ENCODE assay signal across 9 cellular contexts in genomic region chr7:23234569-23235296, GRCh38. TPM values are rescaled to one million over a fixed set of nuclear protein-coding genes. Genes with fewer than 3 reads are reported as not detected.
DNase-seq lines count a peak whose midpoint lies in the region; ATAC-seq and TF ChIP-seq lines count a peak whose summit lies in the region.
"Had no signal": no experiment of that assay in that cellular context is flagged by ENCODE, and none has a peak within 500 bp of the region (broad histone marks: within the 10 kb centered on the region; RNA-seq: fewer than 3 reads in every experiment).

No MANE protein-coding gene starts in this region.

- peak overlapping the region; percentile 66 for H3K4me3 ChIP-seq in OCI-LY3 (ENCODE audit: low read length)
- peak overlapping the region in 2 of 4 donors; percentile 19 to 30 for H3K4me3 ChIP-seq in gastrocnemius medialis
- no peak overlapping the region for H3K4me3 ChIP-seq in naive thymus-derived CD4-positive, alpha-beta T cell (ENCODE audit: low read length)

- TF ChIP-seq CTCF in OCI-LY3 (IDR thresholded peaks at IDR 0.05; ENCODE audit: low read depth, low read length) (no peak), gastrocnemius medialis (IDR thresholded peaks at IDR 0.05 in 4 of 5, conservative IDR thresholded peaks at IDR 0.05 in 1 of 5) (no peak)

- no peak for TF ChIP-seq POLR2A in gastrocnemius medialis (IDR thresholded peaks at IDR 0.05)

- intact Hi-C loops in gastrocnemius medialis (cut with DNase I; ENCODE audit: low total_unique reads): no loop called here
- intact Hi-C loops in naive thymus-derived CD4-positive, alpha-beta T cell (cut with micrococcal nuclease): no loop called here

- H2AFZ ChIP-seq in OCI-LY3 (ENCODE audit: low read depth, low read length): peak overlapping the region; percentile 93

- in situ Hi-C loops in gastrocnemius medialis (cut with MboI; ENCODE audit: low sequenced_read_pairs in 4 of 4): no loop called here

- H3K4me1 ChIP-seq in OCI-LY3 (ENCODE audit: low read length) (peaks cover 14% of the 10 kb centered on the region), gastrocnemius medialis (peaks cover 6 to 10% of the 10 kb centered on the region in 2 donors)
- no peaks in the 10 kb centered on the region for H3K4me1 ChIP-seq in naive thymus-derived CD4-positive, alpha-beta T cell (ENCODE audit: control insufficient read depth in 2 of 2, insufficient read depth in 2 of 2, low read length in 2 of 2)

- H3K4me3 Mint-ChIP-seq in T-helper 2 cell treated with Interferon-gamma antibody and Interleukin-4, amounts not matched to agents 5 μg/mL and 100 μg/mL, for 36 hours: no peak overlapping the region
- H3K4me3 Mint-ChIP-seq in naive thymus-derived CD4-positive, alpha-beta T cell: no peak overlapping the region
- H3K4me3 Mint-ChIP-seq: natural killer cell treated with Interleukin-12 subunit alpha and Interleukin-12 subunit beta and Interleukin-15 and Interleukin-18, amount 100 ng/mL, for 72 hours had no signal

- no peak overlapping the region for H3K27ac Mint-ChIP-seq in T-helper 2 cell treated with Interferon-gamma antibody and Interleukin-4, amounts not matched to agents 5 μg/mL and 100 μg/mL, for 36 hours
- H3K27ac Mint-ChIP-seq in naive thymus-derived CD4-positive, alpha-beta T cell: peak overlapping the region in 1 of 9 donors; percentile 47
- H3K27ac Mint-ChIP-seq: natural killer cell treated with Interleukin-12 subunit alpha and Interleukin-12 subunit beta and Interleukin-15 and Interleukin-18, amount 100 ng/mL, for 72 hours had no signal

- POLR2A ChIA-PET in naive thymus-derived CD4-positive, alpha-beta T cell (lab: Charles Lee): no interaction called here

- no peaks in the 10 kb centered on the region for H4K20me1 ChIP-seq in OCI-LY3 (ENCODE audit: insufficient read depth, low read length)

- H3K9me3 Mint-ChIP-seq in T-helper 2 cell treated with Interferon-gamma antibody and Interleukin-4, amounts not matched to agents 5 μg/mL and 100 μg/mL, for 36 hours: no peaks in the 10 kb centered on the region
- H3K9me3 Mint-ChIP-seq in naive thymus-derived CD4-positive, alpha-beta T cell: no peaks in the 10 kb centered on the region
- H3K9me3 Mint-ChIP-seq: natural killer cell treated with Interleukin-12 subunit alpha and Interleukin-12 subunit beta and Interleukin-15 and Interleukin-18, amount 100 ng/mL, for 72 hours had no signal

- H3K27me3 Mint-ChIP-seq in T-helper 2 cell treated with Interferon-gamma antibody and Interleukin-4, amounts not matched to agents 5 μg/mL and 100 μg/mL, for 36 hours (ENCODE audit: low read depth): peaks cover 7% of the 10 kb centered on the region
- H3K27me3 Mint-ChIP-seq in naive thymus-derived CD4-positive, alpha-beta T cell: peaks cover 0 to 8% (median 0%) of the 10 kb centered on the region in 5 donors

- no peaks in the 10 kb centered on the region for H3K79me2 ChIP-seq in OCI-LY3 (ENCODE audit: low read length)

- no peaks in the 10 kb centered on the region for H3K9me3 ChIP-seq in OCI-LY3 (ENCODE audit: insufficient read depth, low read length)
- H3K9me3 ChIP-seq in gastrocnemius medialis: no peaks in the 10 kb centered on the region
- H3K9me3 ChIP-seq in naive thymus-derived CD4-positive, alpha-beta T cell (ENCODE audit: control insufficient read depth in 2 of 3, low read length in 3 of 3): no peaks in the 10 kb centered on the region

- CTCF ChIA-PET in naive thymus-derived CD4-positive, alpha-beta T cell (lab: Charles Lee): no interaction called here

- H3K4me2 ChIP-seq in OCI-LY3 (ENCODE audit: low read length): peak overlapping the region; percentile 96

- H3K27ac ChIP-seq in OCI-LY3 (ENCODE audit: low read length) (peak overlapping the region; percentile 34), gastrocnemius medialis (peak overlapping the region; percentile 1 to 32 (median 10))
- no peak overlapping the region for H3K27ac ChIP-seq in naive thymus-derived CD4-positive, alpha-beta T cell (ENCODE audit: low read depth, low read length)

- ATAC-seq in GM19025 (IDR thresholded peaks at IDR 0.05; ENCODE audit: low read depth, unreplicated experiment): peak; percentile 97
- ATAC-seq in HG02798 (IDR thresholded peaks at IDR 0.05; ENCODE audit: poor library complexity, unreplicated experiment): peak; percentile 98
- ATAC-seq in gastrocnemius medialis: peak; percentile 42 to 63
- ATAC-seq in naive thymus-derived CD4-positive, alpha-beta T cell: no peak
- ATAC-seq: natural killer cell treated with Interleukin-12 subunit alpha and Interleukin-12 subunit beta and Interleukin-15 and Interleukin-18, amount 100 ng/mL, for 72 hours had no signal

- H3K36me3 ChIP-seq in OCI-LY3 (replicated peaks; ENCODE audit: low read depth, low read length) (no peaks in the 10 kb centered on the region), gastrocnemius medialis (no peaks in the 10 kb centered on the region)
- no peaks in the 10 kb centered on the region for H3K36me3 ChIP-seq in naive thymus-derived CD4-positive, alpha-beta T cell (ENCODE audit: control insufficient read depth in 2 of 3, insufficient read depth in 3 of 3, low read length in 3 of 3)

- DNase-seq in gastrocnemius medialis: no peak
- DNase-seq in T-helper 2 cell treated with Interferon-gamma antibody and Interleukin-4, amounts not matched to agents 5 μg/mL and 100 μg/mL, for 36 hours (ENCODE audit: low spot score): no peak
- DNase-seq in D341Med (ENCODE audit: low spot score): no peak
- DNase-seq in naive thymus-derived CD4-positive, alpha-beta T cell: no peak
- DNase-seq: NCI-H69 had no signal

- H3K4me1 Mint-ChIP-seq in T-helper 2 cell treated with Interferon-gamma antibody and Interleukin-4, amounts not matched to agents 5 μg/mL and 100 μg/mL, for 36 hours (ENCODE audit: low read depth): peaks cover 2% of the 10 kb centered on the region
- H3K4me1 Mint-ChIP-seq in naive thymus-derived CD4-positive, alpha-beta T cell: peaks cover 0 to 6% (median 4%) of the 10 kb centered on the region in 7 donors

- H3K9ac ChIP-seq in OCI-LY3 (ENCODE audit: low read length): peak overlapping the region; percentile 36

- H3K27me3 ChIP-seq in OCI-LY3 (ENCODE audit: low read depth, low read length): no peaks in the 10 kb centered on the region
- no peaks in the 10 kb centered on the region for H3K27me3 ChIP-seq in gastrocnemius medialis
- no peaks in the 10 kb centered on the region for H3K27me3 ChIP-seq in naive thymus-derived CD4-positive, alpha-beta T cell (ENCODE audit: control insufficient read depth in 2 of 2, insufficient read depth in 2 of 2, low read length in 2 of 2)

- H3K36me3 Mint-ChIP-seq in T-helper 2 cell treated with Interferon-gamma antibody and Interleukin-4, amounts not matched to agents 5 μg/mL and 100 μg/mL, for 36 hours (ENCODE audit: low read depth): no peaks in the 10 kb centered on the region
- H3K36me3 Mint-ChIP-seq in naive thymus-derived CD4-positive, alpha-beta T cell: no peaks in the 10 kb centered on the region
- H3K36me3 Mint-ChIP-seq: natural killer cell treated with Interleukin-12 subunit alpha and Interleukin-12 subunit beta and Interleukin-15 and Interleukin-18, amount 100 ng/mL, for 72 hours had no signal

RNA-seq across cellular contexts. Expression of gene GPNMB, which starts 11.8 kb away (rescaled TPM):
- 10 to 100 TPM; 14.7 to 32.1 (median 17.3) TPM for total RNA-seq in gastrocnemius medialis
- total RNA-seq in naive thymus-derived CD4-positive, alpha-beta T cell: 10 to 100 TPM in 2 of 5 experiments, under 1 TPM in 2, not detected in 1; 0.56 to 30.5 (median 15.4) TPM
- not detected for polyA plus RNA-seq in naive thymus-derived CD4-positive, alpha-beta T cell
- total RNA-seq: natural killer cell treated with Interleukin-12 subunit alpha and Interleukin-12 subunit beta and Interleukin-15 and Interleukin-18, amount 100 ng/mL, for 72 hours had no signal

RNA-seq across cellular contexts. Expression of gene NUP42, which starts 52.9 kb away (rescaled TPM):
- 10 to 100 TPM; 10.0 to 38.6 (median 15.6) TPM for total RNA-seq in gastrocnemius medialis
- total RNA-seq in naive thymus-derived CD4-positive, alpha-beta T cell: 10 to 100 TPM; 19.8 to 37.7 (median 27.5) TPM
- polyA plus RNA-seq in naive thymus-derived CD4-positive, alpha-beta T cell: 10 to 100 TPM; 21.3 to 49.1 TPM
